10 cellular contexts compared by ENCODE assay signal in the genomic region with DNA sequence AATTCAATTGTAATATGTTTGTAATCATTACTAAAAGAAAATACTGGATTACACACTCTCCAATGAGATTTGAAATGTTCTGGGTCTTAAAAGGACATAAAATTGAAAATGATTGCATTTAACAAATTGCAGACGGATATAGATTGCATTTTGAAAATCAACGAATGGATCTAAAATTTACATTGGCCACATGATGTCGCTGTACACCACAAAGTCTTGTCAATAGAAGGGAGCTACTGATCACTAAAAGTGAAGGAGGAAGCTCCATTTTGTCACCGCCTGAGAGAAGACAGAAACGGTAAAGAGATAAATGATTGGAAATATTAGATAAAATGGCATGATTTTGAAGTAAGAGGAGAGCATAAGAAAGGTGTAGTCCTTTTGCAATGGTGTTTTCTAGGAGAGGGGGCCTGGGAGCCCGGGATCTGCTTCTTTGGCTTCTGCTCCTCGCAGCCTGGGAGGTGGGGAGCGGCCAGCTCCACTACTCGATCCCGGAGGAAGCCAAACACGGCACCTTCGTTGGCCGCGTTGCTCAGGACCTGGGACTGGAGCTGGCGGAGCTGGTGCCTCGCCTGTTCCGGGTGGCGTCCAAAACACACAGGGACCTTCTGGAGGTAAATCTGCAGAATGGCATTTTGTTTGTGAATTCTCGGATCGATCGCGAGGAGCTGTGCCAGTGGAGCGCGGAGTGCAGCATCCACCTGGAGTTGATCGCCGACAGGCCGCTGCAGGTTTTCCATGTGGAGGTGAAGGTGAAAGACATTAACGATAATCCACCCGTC. TPM values are rescaled to one million over a fixed set of nuclear protein-coding genes. Genes with fewer than 3 reads are reported as not detected.
A peak's percentile ranks its signal among the peaks of the same experiment; 100 is the strongest.
DNase-seq lines count a peak whose midpoint lies in the region; ATAC-seq and TF ChIP-seq lines count a peak whose summit lies in the region.
"Had no signal": no experiment of that assay in that cellular context is flagged by ENCODE, and none has a peak within 500 bp of the region (broad histone marks: within the 10 kb centered on the region; RNA-seq: fewer than 3 reads in every experiment).

Gene PCDHA1 (plus strand): TSS at position 236 of the 782 bp plus-strand sequence.

- no peaks in the 10 kb centered on the region for H3K4me1 ChIP-seq in DND-41 (ENCODE audit: insufficient read depth, low read length)
- H3K4me1 ChIP-seq in Karpas-422 (ENCODE audit: low read length): no peaks in the 10 kb centered on the region
- no peaks in the 10 kb centered on the region for H3K4me1 ChIP-seq in PC-3 (ENCODE audit: insufficient read depth, low read length)
- H3K4me1 ChIP-seq: Caco-2 had no signal

- CTCF ChIA-PET in PC-3 (lab: Charles Lee): no interaction called here

- H3K4me3 Mint-ChIP-seq in glutamatergic neuron (ENCODE audit: unreplicated experiment): no peak within 1 kb of the TSS

- no peak within 1 kb of the TSS for H3K4me2 ChIP-seq in DND-41 (ENCODE audit: insufficient read depth, low read length)
- no peak within 1 kb of the TSS for H3K4me2 ChIP-seq in Karpas-422 (ENCODE audit: low read depth, low read length, poor library complexity, severe bottlenecking)
- no peak within 1 kb of the TSS for H3K4me2 ChIP-seq in PC-3 (ENCODE audit: low read length)
- H3K4me2 ChIP-seq: smooth muscle cell had no signal

- H3K27me3 ChIP-seq in DND-41 (ENCODE audit: insufficient read depth, low read length, poor library complexity) (no peaks in the 10 kb centered on the region), Karpas-422 (ENCODE audit: low read length) (no peaks in the 10 kb centered on the region), PC-3 (ENCODE audit: low read length) (no peaks in the 10 kb centered on the region)

- no peak within 1 kb of the TSS for H3K27ac Mint-ChIP-seq in glutamatergic neuron (ENCODE audit: unreplicated experiment)

- H3K36me3 Mint-ChIP-seq in glutamatergic neuron (ENCODE audit: unreplicated experiment): peaks cover 38% of the 10 kb centered on the region

- H3K27ac ChIP-seq in DND-41 (ENCODE audit: low read length): no peak within 1 kb of the TSS
- H3K27ac ChIP-seq in Karpas-422 (ENCODE audit: low read length): no peak within 1 kb of the TSS
- H3K27ac ChIP-seq in PC-3 (ENCODE audit: low read length): no peak within 1 kb of the TSS

- TF ChIP-seq CTCF in DND-41 (IDR thresholded peaks at IDR 0.05; ENCODE audit: borderline replicate concordance, extremely low read depth, low read length, poor library complexity, severe bottlenecking): peak; percentile 38
- 0 out of 2 replicates have a peak, but pooled peaks have one; percentile 17 for TF ChIP-seq CTCF in PC-3 (conservative IDR thresholded peaks at IDR 0.05; ENCODE audit: low read depth, low read length)
- TF ChIP-seq CTCF in glutamatergic neuron (IDR thresholded peaks at IDR 0.05; ENCODE audit: partially characterized antibody, unreplicated experiment): peak; percentile 4

- POLR2A ChIA-PET in PC-3 (lab: Charles Lee; ENCODE audit: unreplicated experiment): no interaction called here

- H3F3A ChIP-seq in PC-3 (ENCODE audit: low read length, unreplicated experiment): no peaks in the 10 kb centered on the region

- H3K79me2 ChIP-seq in DND-41 (ENCODE audit: insufficient read depth, low read length) (no peaks in the 10 kb centered on the region), Karpas-422 (ENCODE audit: low read length) (no peaks in the 10 kb centered on the region), PC-3 (ENCODE audit: low read length) (no peaks in the 10 kb centered on the region)

- H3K27me3 Mint-ChIP-seq in glutamatergic neuron (ENCODE audit: unreplicated experiment): peaks cover 5% of the 10 kb centered on the region

- H3K9ac ChIP-seq in DND-41 (ENCODE audit: low read depth, low read length) (no peak within 1 kb of the TSS), Karpas-422 (ENCODE audit: low read length) (no peak within 1 kb of the TSS), PC-3 (ENCODE audit: low read length) (no peak within 1 kb of the TSS)

- no TSS peak for BruUV-seq in PC-3 (replicated peaks; lab: Mats Ljungman, UMichigan)

- H3K9me2 ChIP-seq in Karpas-422 (replicated peaks; ENCODE audit: insufficient read depth, low read length) (no peaks in the 10 kb centered on the region), PC-3 (replicated peaks; ENCODE audit: low read length) (no peaks in the 10 kb centered on the region)

- no peaks in the 10 kb centered on the region for H3K36me3 ChIP-seq in DND-41 (ENCODE audit: insufficient read depth, low read length)
- H3K36me3 ChIP-seq in Karpas-422 (ENCODE audit: insufficient read depth, low read length): no peaks in the 10 kb centered on the region
- H3K36me3 ChIP-seq in PC-3 (ENCODE audit: low read depth, low read length): no peaks in the 10 kb centered on the region

- intact Hi-C loops in PC-3 (cut with micrococcal nuclease): no loop called here

- H3K4me1 Mint-ChIP-seq in glutamatergic neuron (ENCODE audit: low read depth, unreplicated experiment): no peaks in the 10 kb centered on the region

- ATAC-seq in DND-41 (ENCODE audit: insufficient read depth, low read depth) (no peak), PC-3 (no peak), GM21825 (IDR thresholded peaks at IDR 0.05; ENCODE audit: unreplicated experiment) (no peak), GM18873 (IDR thresholded peaks at IDR 0.05; ENCODE audit: low FRiP score, unreplicated experiment) (no peak)

- no peaks in the 10 kb centered on the region for H4K20me1 ChIP-seq in DND-41 (ENCODE audit: insufficient read depth, low read length)
- H4K20me1 ChIP-seq in Karpas-422 (ENCODE audit: insufficient read depth, low read depth, low read length): no peaks in the 10 kb centered on the region
- H4K20me1 ChIP-seq in PC-3 (ENCODE audit: low read length): no peaks in the 10 kb centered on the region

- no peak within 1 kb of the TSS for H3K4me3 ChIP-seq in DND-41 (ENCODE audit: low read depth in 1 of 2, low read length in 2 of 2)
- H3K4me3 ChIP-seq in Karpas-422 (ENCODE audit: low read length): no peak within 1 kb of the TSS
- H3K4me3 ChIP-seq in PC-3 (ENCODE audit: low read length): no peak within 1 kb of the TSS
- H3K4me3 ChIP-seq: smooth muscle cell had no signal

- H3K9me3 ChIP-seq in DND-41 (ENCODE audit: insufficient read depth, low read length, severe bottlenecking) (peaks cover 18% of the 10 kb centered on the region), Karpas-422 (ENCODE audit: low read length) (peaks cover 8% of the 10 kb centered on the region), PC-3 (ENCODE audit: low read length) (peaks cover 19% of the 10 kb centered on the region; the same call in 1 of the 2 replicates)

- no peak within 1 kb of the TSS; the same call in 1 of the 2 replicates for H2AFZ ChIP-seq in DND-41 (ENCODE audit: low read depth, low read length)
- no peak within 1 kb of the TSS for H2AFZ ChIP-seq in Karpas-422 (ENCODE audit: low read length)
- no peak within 1 kb of the TSS for H2AFZ ChIP-seq in PC-3 (ENCODE audit: low read length)

- peaks cover 20% of the 10 kb centered on the region for H3K9me3 Mint-ChIP-seq in glutamatergic neuron (ENCODE audit: unreplicated experiment)

- DNase-seq in DND-41 (no peak), Karpas-422 (peak; percentile 60), PC-3 (no peak), glutamatergic neuron (no peak), NCI-H510A (lab: John Stamatoyannopoulos, UW) (no peak)
- no peak for DNase-seq in activated CD8-positive, alpha-beta memory T cell treated with anti-CD3 and anti-CD28 coated beads for 24 hours
- DNase-seq: Caco-2 had no signal

RNA-seq across cellular contexts. Expression of gene PCDHA1, which starts in this region (rescaled TPM):
- not detected in 2 replicates for total RNA-seq in Karpas-422 (2014; rRNA removed; shearing (Covaris generic); ENCODE audit: low replicate concordance)
- total RNA-seq in PC-3 (2014; rRNA removed) (not detected in 2 replicates), glutamatergic neuron (ENCODE audit: unreplicated experiment) (0.69 TPM)
- total RNA-seq: Caco-2, smooth muscle cell had no signal

Comparison
In these comparisons a context has a peak if more than half of its experiments do, and no peak if none do; other contexts are left out.
1. Peak in DNase-seq in Karpas-422; RNA of the gene not detected or under 1 TPM.